Comparison of ENCODE assay signal across 9 cellular contexts in genomic region chr17:17722906-17723353, GRCh38. TPM values are rescaled to one million over a fixed set of nuclear protein-coding genes. Genes with fewer than 3 reads are reported as not detected.
DNase-seq lines count a peak whose midpoint lies in the region; ATAC-seq and TF ChIP-seq lines count a peak whose summit lies in the region.
"Had no signal": no experiment of that assay in that cellular context is flagged by ENCODE, and none has a peak within 500 bp of the region (broad histone marks: within the 10 kb centered on the region; RNA-seq: fewer than 3 reads in every experiment).

No MANE protein-coding gene starts in this region.

- no peak for DNase-seq in T-helper 1 cell
- no peak for DNase-seq in kidney epithelial cell (ENCODE audit: low read depth)
- no peak for DNase-seq in stimulated activated naive CD8-positive, alpha-beta T cell treated with anti-CD3 and anti-CD28 coated beads, Interleukin-15, amount 100 ng/mL, for 72 hours
- no peak for DNase-seq in NCI-H1105 treated with DMSO at 0.1 percent for 48 hours (lab: John Stamatoyannopoulos, UW)
- no peak for DNase-seq in NCI-H128 (lab: John Stamatoyannopoulos, UW; ENCODE audit: unreplicated experiment)
- no peak for DNase-seq in mucosa of gallbladder (ENCODE audit: low spot score)

- ATAC-seq in stimulated activated naive CD8-positive, alpha-beta T cell treated with anti-CD3 and anti-CD28 coated beads, Interleukin-15, amount 100 ng/mL, for 72 hours, result no peak

- peaks cover 10% of the 10 kb centered on the region for H3K36me3 Mint-ChIP-seq in T-helper 1 cell treated with Interleukin-12 subunit alpha and Interleukin-12 subunit beta and Interleukin-4 antibody, amounts not matched to agents 30 μg/mL and 1 μg/mL, for 36 hours (ENCODE audit: low read depth)

- H3K27me3 Mint-ChIP-seq in T-helper 1 cell treated with Interleukin-12 subunit alpha and Interleukin-12 subunit beta and Interleukin-4 antibody, amounts not matched to agents 30 μg/mL and 1 μg/mL, for 36 hours (ENCODE audit: low read depth), result peaks cover 61% of the 10 kb centered on the region
- H3K27me3 Mint-ChIP-seq in stimulated activated naive CD8-positive, alpha-beta T cell treated with anti-CD3 and anti-CD28 coated beads, Interleukin-15, amount 100 ng/mL, for 72 hours, result peaks cover 24% of the 10 kb centered on the region

- peak overlapping the region; percentile 48 for H3K4me3 ChIP-seq in kidney epithelial cell (ENCODE audit: low read depth, low read length)

- H3K27me3 ChIP-seq in kidney epithelial cell (ENCODE audit: control insufficient read depth, insufficient read depth, low read length), result no peaks in the 10 kb centered on the region

- no peak for TF ChIP-seq CTCF in kidney epithelial cell (IDR thresholded peaks at IDR 0.05; ENCODE audit: insufficient read depth, low read length, poor library complexity, severe bottlenecking)

- H3K9me3 Mint-ChIP-seq in T-helper 1 cell treated with Interleukin-12 subunit alpha and Interleukin-12 subunit beta and Interleukin-4 antibody, amounts not matched to agents 30 μg/mL and 1 μg/mL, for 36 hours, result no peaks in the 10 kb centered on the region
- no peaks in the 10 kb centered on the region for H3K9me3 Mint-ChIP-seq in stimulated activated naive CD8-positive, alpha-beta T cell treated with anti-CD3 and anti-CD28 coated beads, Interleukin-15, amount 100 ng/mL, for 72 hours

- H3K27ac ChIP-seq in angular gyrus (ENCODE audit: low read depth, low read length), result peak overlapping the region; percentile 85
- H3K27ac ChIP-seq: 22Rv1 had no signal

- peak overlapping the region; percentile 25 for H3K4me3 Mint-ChIP-seq in T-helper 1 cell treated with Interleukin-12 subunit alpha and Interleukin-12 subunit beta and Interleukin-4 antibody, amounts not matched to agents 30 μg/mL and 1 μg/mL, for 36 hours
- peak overlapping the region; percentile 51 to 91 for H3K4me3 Mint-ChIP-seq in stimulated activated naive CD8-positive, alpha-beta T cell treated with anti-CD3 and anti-CD28 coated beads, Interleukin-15, amount 100 ng/mL, for 72 hours

- no peak overlapping the region for H3K27ac Mint-ChIP-seq in T-helper 1 cell treated with Interleukin-12 subunit alpha and Interleukin-12 subunit beta and Interleukin-4 antibody, amounts not matched to agents 30 μg/mL and 1 μg/mL, for 36 hours
- H3K27ac Mint-ChIP-seq in stimulated activated naive CD8-positive, alpha-beta T cell treated with anti-CD3 and anti-CD28 coated beads, Interleukin-15, amount 100 ng/mL, for 72 hours, result peak overlapping the region in 1 of 2 donors; percentile 50

- no peaks in the 10 kb centered on the region for H3K36me3 ChIP-seq in kidney epithelial cell (ENCODE audit: control insufficient read depth, insufficient read depth, low read length)

- H3K4me1 Mint-ChIP-seq in T-helper 1 cell treated with Interleukin-12 subunit alpha and Interleukin-12 subunit beta and Interleukin-4 antibody, amounts not matched to agents 30 μg/mL and 1 μg/mL, for 36 hours (ENCODE audit: low read depth), result peaks cover 35% of the 10 kb centered on the region
- H3K4me1 Mint-ChIP-seq in stimulated activated naive CD8-positive, alpha-beta T cell treated with anti-CD3 and anti-CD28 coated beads, Interleukin-15, amount 100 ng/mL, for 72 hours, result peaks cover 85% of the 10 kb centered on the region

RNA-seq across cellular contexts. Expression of gene RAI1, which starts 41.7 kb away (rescaled TPM):
- 31.3 and 35.0 TPM in 2 replicates for total RNA-seq in kidney epithelial cell
- total RNA-seq in mucosa of gallbladder, result 60.3 TPM
